In genomic region chr7:154996756-154997155, GRCh38 we compare ENCODE assay signal across 23 cellular contexts.
"Had no signal": no experiment of that assay in that cellular context is flagged by ENCODE, and none has a peak within 500 bp of the region (broad histone marks: within the 10 kb centered on the region; RNA-seq: fewer than 3 reads in every experiment).

No MANE protein-coding gene starts in this region.

- H3K27ac Mint-ChIP-seq: activated CD4-positive, alpha-beta memory T cell treated with anti-CD3 and anti-CD28 coated beads, Interleukin-2, amount 10 ng/mL, durations not matched to agents 7 days and 5 days; activated CD4-positive, alpha-beta T cell treated with anti-CD3 and anti-CD28 coated beads, Interleukin-2, amount 10 ng/mL, durations not matched to agents 24 days and 14 days; activated naive CD4-positive, alpha-beta T cell treated with anti-CD3 and anti-CD28 coated beads, Interleukin-2, amount 10 ng/mL, durations not matched to agents 7 days and 5 days; activated T-cell treated with anti-CD3 and anti-CD28 coated beads, Interleukin-2, amount 50 U/mL, for 72 hours; nephron; stimulated activated naive CD8-positive, alpha-beta T cell treated with anti-CD3 and anti-CD28 coated beads, Interleukin-15, Interleukin-2, amounts not matched to agents 100 ng/mL and 50 ng/mL, for 24 hours had no signal

- H3K36me3 ChIP-seq: uterus had no signal

- H3K4me1 ChIP-seq: uterus had no signal

- H3K27me3 Mint-ChIP-seq: activated CD4-positive, alpha-beta memory T cell treated with anti-CD3 and anti-CD28 coated beads, Interleukin-2, amount 10 ng/mL, durations not matched to agents 7 days and 5 days; activated CD4-positive, alpha-beta T cell treated with anti-CD3 and anti-CD28 coated beads, Interleukin-2, amount 10 ng/mL, durations not matched to agents 24 days and 14 days; activated naive CD4-positive, alpha-beta T cell treated with anti-CD3 and anti-CD28 coated beads, Interleukin-2, amount 10 ng/mL, durations not matched to agents 7 days and 5 days; stimulated activated naive CD8-positive, alpha-beta T cell treated with anti-CD3 and anti-CD28 coated beads, Interleukin-15, Interleukin-2, amounts not matched to agents 100 ng/mL and 50 ng/mL, for 24 hours had no signal

- H3K4me3 ChIP-seq: coronary artery, heart left ventricle, pancreas, tibial artery, uterus had no signal

- FAIRE-seq: bronchial epithelial cell, pancreas had no signal

- H3K9me3 Mint-ChIP-seq: activated CD4-positive, alpha-beta memory T cell treated with anti-CD3 and anti-CD28 coated beads, Interleukin-2, amount 10 ng/mL, durations not matched to agents 7 days and 5 days; activated CD4-positive, alpha-beta T cell treated with anti-CD3 and anti-CD28 coated beads, Interleukin-2, amount 10 ng/mL, durations not matched to agents 24 days and 14 days; activated naive CD4-positive, alpha-beta T cell treated with anti-CD3 and anti-CD28 coated beads, Interleukin-2, amount 10 ng/mL, durations not matched to agents 7 days and 5 days; activated T-cell treated with anti-CD3 and anti-CD28 coated beads, Interleukin-2, amount 50 U/mL, for 72 hours; nephron; stimulated activated naive CD8-positive, alpha-beta T cell treated with anti-CD3 and anti-CD28 coated beads, Interleukin-15, Interleukin-2, amounts not matched to agents 100 ng/mL and 50 ng/mL, for 24 hours had no signal

- H3K4me3 Mint-ChIP-seq: activated CD4-positive, alpha-beta memory T cell treated with anti-CD3 and anti-CD28 coated beads, Interleukin-2, amount 10 ng/mL, durations not matched to agents 7 days and 5 days; activated CD4-positive, alpha-beta T cell treated with anti-CD3 and anti-CD28 coated beads, Interleukin-2, amount 10 ng/mL, durations not matched to agents 24 days and 14 days; activated naive CD4-positive, alpha-beta T cell treated with anti-CD3 and anti-CD28 coated beads, Interleukin-2, amount 10 ng/mL, durations not matched to agents 7 days and 5 days; activated T-cell treated with anti-CD3 and anti-CD28 coated beads, Interleukin-2, amount 50 U/mL, for 72 hours; nephron; stimulated activated naive CD8-positive, alpha-beta T cell treated with anti-CD3 and anti-CD28 coated beads, Interleukin-15, Interleukin-2, amounts not matched to agents 100 ng/mL and 50 ng/mL, for 24 hours had no signal

- ATAC-seq: activated T-cell treated with anti-CD3 and anti-CD28 coated beads, Interleukin-2, amount 50 U/mL, for 72 hours; heart left ventricle; left ventricle myocardium superior; pancreas; right cardiac atrium had no signal

- DNase-seq: activated CD4-positive, alpha-beta memory T cell treated with anti-CD3 and anti-CD28 coated beads, Interleukin-2, amount 10 ng/mL, durations not matched to agents 7 days and 5 days; activated CD4-positive, alpha-beta T cell treated with anti-CD3 and anti-CD28 coated beads, Interleukin-2, amount 10 ng/mL, durations not matched to agents 24 days and 14 days; activated CD4-positive, CD25-positive, alpha-beta regulatory T cell; activated effector memory CD4-positive, alpha-beta T cell treated with anti-CD3 and anti-CD28 coated beads, Interleukin-2, amount 50 U/mL, for 16 hours; activated naive CD4-positive, alpha-beta T cell treated with anti-CD3 and anti-CD28 coated beads, Interleukin-2, amount 10 ng/mL, durations not matched to agents 7 days and 5 days; activated T-cell treated with anti-CD3 and anti-CD28 coated beads, Interleukin-2, amount 50 U/mL, for 72 hours; amygdala; cerebellar nuclear complex; heart left ventricle; left ventricle myocardium superior; mammary epithelial cell; midbrain; pancreas; right cardiac atrium; stimulated activated CD4-positive, alpha-beta T cell treated with anti-CD3 and anti-CD28 coated beads, Interleukin-4, amount 100 ng/mL, for 4 hours; substantia nigra; T1000; tibial artery; uterus had no signal

- H3K27ac ChIP-seq: coronary artery, heart left ventricle, pancreas, tibial artery, uterus had no signal

- H3K27me3 ChIP-seq: heart left ventricle, pancreas, tibial artery, uterus had no signal

- H3K9me3 ChIP-seq: heart left ventricle, pancreas, tibial artery, uterus had no signal
